8 cellular contexts compared by ENCODE assay signal in the genomic region with DNA sequence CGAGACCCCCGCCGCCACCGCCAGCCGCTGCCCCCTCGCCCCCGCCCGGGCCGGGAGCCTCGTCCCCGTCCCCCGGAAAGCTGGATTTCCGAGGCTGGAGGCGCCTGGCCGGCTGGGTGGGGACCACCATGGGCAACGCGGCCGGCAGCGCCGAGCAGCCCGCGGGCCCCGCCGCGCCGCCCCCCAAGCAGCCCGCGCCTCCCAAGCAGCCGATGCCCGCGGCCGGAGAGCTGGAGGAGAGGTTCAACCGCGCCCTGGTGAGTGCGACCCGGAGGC. TPM values are rescaled to one million over a fixed set of nuclear protein-coding genes. Genes with fewer than 3 reads are reported as not detected.
DNase-seq lines count a peak whose midpoint lies in the region; ATAC-seq and TF ChIP-seq lines count a peak whose summit lies in the region.

No MANE protein-coding gene starts in this region.

- H3K9me3 Mint-ChIP-seq in activated CD4-positive, alpha-beta T cell treated with anti-CD3 and anti-CD28 coated beads, Interleukin-2, amount 10 ng/mL, durations not matched to agents 24 days and 14 days: no peaks in the 10 kb centered on the region
- H3K9me3 Mint-ChIP-seq in activated CD4-positive, alpha-beta T cell treated with anti-CD3 and anti-CD28 coated beads, Interleukin-2, amount 10 ng/mL, durations not matched to agents 7 days and 5 days: no peaks in the 10 kb centered on the region

- H3K9me3 ChIP-seq in thoracic aorta: no peaks in the 10 kb centered on the region

- ATAC-seq in thoracic aorta (ENCODE audit: insufficient number of reproducible peaks, low FRiP score, low read depth): no peak
- ATAC-seq in GM21526 (IDR thresholded peaks at IDR 0.05; ENCODE audit: low FRiP score, unreplicated experiment): no peak

- in situ Hi-C loops in astrocyte of the cerebellum (cut with HindIII; ENCODE audit: low sequenced_read_pairs): loop anchor here (25.0 kb wide), 1 partner anchor 640 kb away; no protein-coding TSS in a partner anchor

- peaks cover 0 to 7% of the 10 kb centered on the region in 2 donors for H3K4me1 ChIP-seq in thoracic aorta (ENCODE audit: control insufficient read depth in 1 of 2, low read depth in 2 of 2)

- H3K4me3 ChIP-seq in astrocyte of the cerebellum (ENCODE audit: low read depth, low read length) (peak overlapping the region; percentile 31), kidney epithelial cell (ENCODE audit: low read depth, low read length) (peak overlapping the region; percentile 54), thoracic aorta (peak overlapping the region; percentile 70)

- H3K36me3 Mint-ChIP-seq in activated CD4-positive, alpha-beta T cell treated with anti-CD3 and anti-CD28 coated beads, Interleukin-2, amount 10 ng/mL, durations not matched to agents 24 days and 14 days (ENCODE audit: low read depth): peaks cover 58% of the 10 kb centered on the region
- H3K36me3 Mint-ChIP-seq in activated CD4-positive, alpha-beta T cell treated with anti-CD3 and anti-CD28 coated beads, Interleukin-2, amount 10 ng/mL, durations not matched to agents 7 days and 5 days (ENCODE audit: low read depth): peaks cover 66% of the 10 kb centered on the region

- H3K27ac Mint-ChIP-seq in activated CD4-positive, alpha-beta T cell treated with anti-CD3 and anti-CD28 coated beads, Interleukin-2, amount 10 ng/mL, durations not matched to agents 24 days and 14 days: no peak overlapping the region
- no peak overlapping the region for H3K27ac Mint-ChIP-seq in activated CD4-positive, alpha-beta T cell treated with anti-CD3 and anti-CD28 coated beads, Interleukin-2, amount 10 ng/mL, durations not matched to agents 7 days and 5 days

- CTCF ChIA-PET in activated CD4-positive, alpha-beta T cell treated with anti-CD3 and anti-CD28 coated beads, Interleukin-2, amount 10 ng/mL, durations not matched to agents 7 days and 5 days (lab: Charles Lee): interaction anchor here (1.0 to 4.1 kb wide), 5 partner anchors 24 to 164 kb away, joined by 3 to 21 read pairs (median 4); a partner anchor contains a TSS

- H3K4me3 Mint-ChIP-seq in activated CD4-positive, alpha-beta T cell treated with anti-CD3 and anti-CD28 coated beads, Interleukin-2, amount 10 ng/mL, durations not matched to agents 24 days and 14 days: peak overlapping the region; percentile 99
- no peak overlapping the region for H3K4me3 Mint-ChIP-seq in activated CD4-positive, alpha-beta T cell treated with anti-CD3 and anti-CD28 coated beads, Interleukin-2, amount 10 ng/mL, durations not matched to agents 7 days and 5 days

- H3K27ac ChIP-seq in thoracic aorta: peak overlapping the region in 1 of 2 donors; percentile 27

- TF ChIP-seq CTCF in astrocyte of the cerebellum (IDR thresholded peaks at IDR 0.05; ENCODE audit: low read depth, low read length, missing control alignments) (no peak), kidney epithelial cell (IDR thresholded peaks at IDR 0.05; ENCODE audit: insufficient read depth, low read length, poor library complexity, severe bottlenecking) (no peak), thoracic aorta (IDR thresholded peaks at IDR 0.05) (no peak)

- H3K27me3 ChIP-seq in kidney epithelial cell (ENCODE audit: control insufficient read depth, insufficient read depth, low read length) (peaks cover 2% of the 10 kb centered on the region), thoracic aorta (replicated peaks; ENCODE audit: insufficient read depth) (no peaks in the 10 kb centered on the region)

- no peaks in the 10 kb centered on the region for H3K27me3 Mint-ChIP-seq in activated CD4-positive, alpha-beta T cell treated with anti-CD3 and anti-CD28 coated beads, Interleukin-2, amount 10 ng/mL, durations not matched to agents 24 days and 14 days
- no peaks in the 10 kb centered on the region for H3K27me3 Mint-ChIP-seq in activated CD4-positive, alpha-beta T cell treated with anti-CD3 and anti-CD28 coated beads, Interleukin-2, amount 10 ng/mL, durations not matched to agents 7 days and 5 days

- peak; percentile 75 for DNase-seq in activated CD4-positive, alpha-beta T cell treated with anti-CD3 and anti-CD28 coated beads, Interleukin-2, amount 10 ng/mL, durations not matched to agents 24 days and 14 days
- DNase-seq in activated CD4-positive, alpha-beta T cell treated with anti-CD3 and anti-CD28 coated beads, Interleukin-2, amount 10 ng/mL, durations not matched to agents 7 days and 5 days: no peak
- DNase-seq in astrocyte of the cerebellum (ENCODE audit: low read depth) (no peak), kidney epithelial cell (ENCODE audit: low read depth) (no peak), thoracic aorta (ENCODE audit: low spot score) (no peak), HT-29 (ENCODE audit: low spot score) (no peak), mucosa of gallbladder (ENCODE audit: low spot score) (no peak)

- POLR2A ChIA-PET in activated CD4-positive, alpha-beta T cell treated with anti-CD3 and anti-CD28 coated beads, Interleukin-2, amount 10 ng/mL, durations not matched to agents 7 days and 5 days (lab: Charles Lee): no interaction called here

- H3K36me3 ChIP-seq in kidney epithelial cell (ENCODE audit: control insufficient read depth, insufficient read depth, low read length) (no peaks in the 10 kb centered on the region), thoracic aorta (no peaks in the 10 kb centered on the region)

- intact Hi-C loops in activated CD4-positive, alpha-beta T cell treated with anti-CD3 and anti-CD28 coated beads, Interleukin-2, amount 10 ng/mL, durations not matched to agents 24 days and 14 days (cut with micrococcal nuclease): loop anchor here (1.0 to 2.0 kb wide), 2 partner anchors 25 to 73 kb away; a partner anchor contains a TSS

- H3K4me1 Mint-ChIP-seq in activated CD4-positive, alpha-beta T cell treated with anti-CD3 and anti-CD28 coated beads, Interleukin-2, amount 10 ng/mL, durations not matched to agents 24 days and 14 days: peaks cover 50% of the 10 kb centered on the region
- H3K4me1 Mint-ChIP-seq in activated CD4-positive, alpha-beta T cell treated with anti-CD3 and anti-CD28 coated beads, Interleukin-2, amount 10 ng/mL, durations not matched to agents 7 days and 5 days: peaks cover 51% of the 10 kb centered on the region

RNA-seq across cellular contexts. Expression of a gene that starts 0.2 kb away (rescaled TPM):
- total RNA-seq in activated CD4-positive, alpha-beta T cell treated with anti-CD3 and anti-CD28 coated beads, Interleukin-2, amount 10 ng/mL, durations not matched to agents 24 days and 14 days: 325 and 329 TPM in 2 replicates
- total RNA-seq in activated CD4-positive, alpha-beta T cell treated with anti-CD3 and anti-CD28 coated beads, Interleukin-2, amount 10 ng/mL, durations not matched to agents 7 days and 5 days: 100 to 1,000 TPM; 391 to 410 TPM
- total RNA-seq in kidney epithelial cell (26.0 and 27.5 TPM in 2 replicates), thoracic aorta (10 to 100 TPM; 31.4 to 37.2 TPM), mucosa of gallbladder (30.7 TPM)
- 0.03 TPM in 1 of 2 replicates, not detected in the other for total RNA-seq in HT-29 (2014; rRNA removed; shearing (Covaris generic))

RNA-seq across cellular contexts. Expression of a gene that starts 40.0 kb away (rescaled TPM):
- total RNA-seq in activated CD4-positive, alpha-beta T cell treated with anti-CD3 and anti-CD28 coated beads, Interleukin-2, amount 10 ng/mL, durations not matched to agents 24 days and 14 days: 0.28 and 0.40 TPM in 2 replicates
- under 1 TPM; 0.27 to 0.67 TPM for total RNA-seq in activated CD4-positive, alpha-beta T cell treated with anti-CD3 and anti-CD28 coated beads, Interleukin-2, amount 10 ng/mL, durations not matched to agents 7 days and 5 days
- total RNA-seq in kidney epithelial cell: not detected in 2 replicates
- total RNA-seq in thoracic aorta: not detected
- not detected in 2 replicates for total RNA-seq in HT-29 (2014; rRNA removed; shearing (Covaris generic))
- total RNA-seq in mucosa of gallbladder: not detected

Comparison
In these comparisons a context has a peak if more than half of its experiments do, and no peak if none do; other contexts are left out.
1. RNA of a gene that starts 0.2 kb away (total RNA-seq): 391 to 410 TPM in activated CD4-positive, alpha-beta T cell treated with anti-CD3 and anti-CD28 coated beads, Interleukin-2, amount 10 ng/mL, durations not matched to agents 7 days and 5 days, 325 to 329 TPM in activated CD4-positive, alpha-beta T cell treated with anti-CD3 and anti-CD28 coated beads, Interleukin-2, amount 10 ng/mL, durations not matched to agents 24 days and 14 days, 31.4 to 37.2 TPM in thoracic aorta, 30.7 TPM in mucosa of gallbladder (single experiment) and 26.0 to 27.5 TPM in kidney epithelial cell; 0.03 TPM in HT-29; every median in the first group is over 10 times any median in the second.
2. Peak in every context shown above with its lines, with median percentiles within 50 percentile points of each other: H3K4me3 ChIP-seq.